26 cellular contexts compared by ENCODE assay signal in genomic region chr16:67294171-67294757, GRCh38. TPM values are rescaled to one million over a fixed set of nuclear protein-coding genes. Genes with fewer than 3 reads are reported as not detected.
"Had no signal": no experiment of that assay in that cellular context is flagged by ENCODE, and none has a peak within 500 bp of the region (broad histone marks: within the 10 kb centered on the region; RNA-seq: fewer than 3 reads in every experiment).

No MANE protein-coding gene starts in this region.

- H3K4me3 Mint-ChIP-seq: activated CD4-positive, alpha-beta memory T cell treated with anti-CD3 and anti-CD28 coated beads for 36 hours; activated CD4-positive, alpha-beta T cell treated with anti-CD3 and anti-CD28 coated beads, Interleukin-2, amount 10 ng/mL, durations not matched to agents 7 days and 5 days; brain; central memory CD8-positive, alpha-beta T cell had no signal

- H3K4me1 Mint-ChIP-seq: brain had no signal

- H3K36me3 Mint-ChIP-seq: activated CD4-positive, alpha-beta memory T cell treated with anti-CD3 and anti-CD28 coated beads for 36 hours; brain had no signal

- H3K9me3 Mint-ChIP-seq: activated CD4-positive, alpha-beta memory T cell treated with anti-CD3 and anti-CD28 coated beads for 36 hours; activated CD4-positive, alpha-beta T cell treated with anti-CD3 and anti-CD28 coated beads, Interleukin-2, amount 10 ng/mL, durations not matched to agents 7 days and 5 days; brain; central memory CD8-positive, alpha-beta T cell had no signal

- H3K27me3 Mint-ChIP-seq: activated CD4-positive, alpha-beta memory T cell treated with anti-CD3 and anti-CD28 coated beads for 36 hours; activated CD4-positive, alpha-beta T cell treated with anti-CD3 and anti-CD28 coated beads, Interleukin-2, amount 10 ng/mL, durations not matched to agents 7 days and 5 days; central memory CD8-positive, alpha-beta T cell had no signal

- H3K27ac Mint-ChIP-seq: activated CD4-positive, alpha-beta memory T cell treated with anti-CD3 and anti-CD28 coated beads for 36 hours; activated CD4-positive, alpha-beta T cell treated with anti-CD3 and anti-CD28 coated beads, Interleukin-2, amount 10 ng/mL, durations not matched to agents 7 days and 5 days; brain had no signal

- DNase-seq: activated CD4-positive, alpha-beta memory T cell treated with anti-CD3 and anti-CD28 coated beads for 36 hours; activated CD4-positive, alpha-beta T cell treated with anti-CD3 and anti-CD28 coated beads, Interleukin-2, amount 10 ng/mL, durations not matched to agents 7 days and 5 days; activated CD4-positive, CD25-positive, alpha-beta regulatory T cell; activated CD8-positive, alpha-beta memory T cell treated with anti-CD3 and anti-CD28 coated beads for 24 hours; activated naive CD4-positive, alpha-beta T cell treated with anti-CD3 and anti-CD28 coated beads, Interleukin-2, amount 50 U/mL, for 16 hours; activated T-cell treated with anti-CD3 and anti-CD28 coated beads, Interleukin-2, amount 50 U/mL, for 1 hour; amniotic stem cell; KG1; NCI-H1048; NCI-H146; NCI-H187 treated with DMSO at 0.1 percent for 48 hours; NCI-H2081 treated with DMSO at 0.1 percent for 48 hours; NCI-H2227 treated with DMSO at 0.1 percent for 48 hours; NCI-H446 treated with DMSO at 0.1 percent for 48 hours; NCI-H526; NCI-H82; SIG-M5; T-helper 2 cell; T1000 had no signal

- H3K27ac ChIP-seq: VCaP had no signal

RNA-seq across cellular contexts. Expression of gene KCTD19, which starts 32.3 kb away (rescaled TPM):
- total RNA-seq: activated CD4-positive, alpha-beta T cell treated with anti-CD3 and anti-CD28 coated beads, Interleukin-2, amount 10 ng/mL, durations not matched to agents 7 days and 5 days; astrocyte; LHCN-M2; RPMI7951 had no signal

RNA-seq across cellular contexts. Expression of gene LRRC36, which starts 32.4 kb away (rescaled TPM):
- total RNA-seq: activated CD4-positive, alpha-beta T cell treated with anti-CD3 and anti-CD28 coated beads, Interleukin-2, amount 10 ng/mL, durations not matched to agents 7 days and 5 days; astrocyte; LHCN-M2; OCI-LY7; RPMI7951 had no signal
